ENCODE assay signal across 21 cellular contexts in the genomic region with DNA sequence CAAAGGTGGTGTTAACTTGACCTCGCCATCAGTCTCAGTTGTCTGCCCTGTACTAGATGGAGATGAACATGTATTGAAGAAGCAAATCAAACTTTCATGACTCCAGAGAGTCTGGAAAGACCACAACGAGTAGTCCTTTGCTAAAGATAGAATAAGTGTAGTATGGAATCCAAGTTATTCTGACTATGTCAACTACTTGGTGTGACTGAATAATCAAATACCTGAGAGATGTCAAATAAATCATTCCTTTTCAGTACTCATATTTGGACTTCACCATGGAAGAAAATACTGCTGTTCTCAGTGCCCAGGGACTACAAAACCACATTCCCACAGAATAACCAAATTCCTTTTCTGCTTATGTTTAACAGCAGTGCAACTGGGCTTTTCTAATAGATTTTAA.
DNase-seq lines count a peak whose midpoint lies in the region; TF ChIP-seq lines count a peak whose summit lies in the region.
"Had no signal": no experiment of that assay in that cellular context is flagged by ENCODE, and none has a peak within 500 bp of the region (broad histone marks: within the 10 kb centered on the region; RNA-seq: fewer than 3 reads in every experiment).

No MANE protein-coding gene starts in this region.

- intact Hi-C loops in spleen (cut with DNase I; ENCODE audit: low total_unique reads) (no loop called here), esophagus muscularis mucosa (cut with DNase I) (no loop called here), breast epithelium (cut with DNase I; ENCODE audit: low total_unique reads) (no loop called here)

- H2BK15ac ChIP-seq in mesenchymal stem cell (ENCODE audit: low read depth, poor library complexity, severe bottlenecking), result no peak overlapping the region

- H3K27me3 ChIP-seq in ACC112 (ENCODE audit: insufficient read depth, low read length) (no peaks in the 10 kb centered on the region), mesenchymal stem cell (ENCODE audit: control insufficient read depth in 1 of 2, insufficient read depth in 1 of 2, low read length in 2 of 2) (no peaks in the 10 kb centered on the region), spleen (replicated peaks in 1 of 7) (no peaks in the 10 kb centered on the region), esophagus muscularis mucosa (no peaks in the 10 kb centered on the region), suprapubic skin (no peaks in the 10 kb centered on the region), breast epithelium (no peaks in the 10 kb centered on the region)
- H3K27me3 ChIP-seq: adrenal gland, colonic mucosa, gastroesophageal sphincter, transverse colon had no signal

- H3K36me3 ChIP-seq in ACC112 (ENCODE audit: insufficient read depth, low read length), result no peaks in the 10 kb centered on the region
- peaks cover 0 to 4% of the 10 kb centered on the region in 2 experiments for H3K36me3 ChIP-seq in mesenchymal stem cell (ENCODE audit: control insufficient read depth in 1 of 2, insufficient read depth in 2 of 2, low read depth in 1 of 2, low read length in 2 of 2)
- H3K36me3 ChIP-seq in spleen, result no peaks in the 10 kb centered on the region
- no peaks in the 10 kb centered on the region for H3K36me3 ChIP-seq in esophagus muscularis mucosa
- H3K36me3 ChIP-seq in suprapubic skin, result no peaks in the 10 kb centered on the region
- no peaks in the 10 kb centered on the region for H3K36me3 ChIP-seq in breast epithelium
- H3K36me3 ChIP-seq: adrenal gland, colonic mucosa, gastroesophageal sphincter, transverse colon had no signal

- H3K4me3 ChIP-seq in ACC112 (ENCODE audit: low read depth, low read length), result no peak overlapping the region
- no peak overlapping the region for H3K4me3 ChIP-seq in mesenchymal stem cell (ENCODE audit: insufficient read depth in 1 of 2, low read depth in 1 of 2, low read length in 2 of 2)
- no peak overlapping the region for H3K4me3 ChIP-seq in spleen
- H3K4me3 ChIP-seq in esophagus muscularis mucosa, result no peak overlapping the region
- no peak overlapping the region for H3K4me3 ChIP-seq in suprapubic skin
- no peak overlapping the region for H3K4me3 ChIP-seq in breast epithelium
- H3K4me3 ChIP-seq: adrenal gland, colonic mucosa, gastroesophageal sphincter, psoas muscle, transverse colon had no signal

- H3K4me2 ChIP-seq in mesenchymal stem cell (ENCODE audit: low read length, poor library complexity, severe bottlenecking), result no peak overlapping the region

- no peak overlapping the region for H2BK12ac ChIP-seq in mesenchymal stem cell (ENCODE audit: low read length in 2 of 2)

- TF ChIP-seq CTCF in spleen (IDR thresholded peaks at IDR 0.05 in 8 of 11, conservative IDR thresholded peaks at IDR 0.05 in 3 of 11) (no peak), esophagus muscularis mucosa (IDR thresholded peaks at IDR 0.05) (no peak), suprapubic skin (IDR thresholded peaks at IDR 0.05) (no peak), breast epithelium (IDR thresholded peaks at IDR 0.05) (no peak)

- H3K4ac ChIP-seq in mesenchymal stem cell (ENCODE audit: low read depth in 1 of 2, low read length in 2 of 2), result no peak overlapping the region

- no peak overlapping the region for H2BK120ac ChIP-seq in mesenchymal stem cell (ENCODE audit: low read depth, low read length)

- peaks cover 4% of the 10 kb centered on the region for H3K79me1 ChIP-seq in mesenchymal stem cell (replicated peaks; ENCODE audit: low read length, poor library complexity, severe bottlenecking)

- peaks cover 30% of the 10 kb centered on the region for H3K4me1 ChIP-seq in ACC112 (ENCODE audit: control insufficient read depth, insufficient read depth, low read length, unreplicated experiment)
- no peaks in the 10 kb centered on the region for H3K4me1 ChIP-seq in mesenchymal stem cell (ENCODE audit: control insufficient read depth, insufficient read depth, low read depth, low read length)
- peaks cover 0 to 19% (median 0%) of the 10 kb centered on the region in 6 donors for H3K4me1 ChIP-seq in spleen
- peaks cover 0 to 37% (median 31%) of the 10 kb centered on the region in 4 donors for H3K4me1 ChIP-seq in esophagus muscularis mucosa
- no peaks in the 10 kb centered on the region for H3K4me1 ChIP-seq in suprapubic skin
- no peaks in the 10 kb centered on the region for H3K4me1 ChIP-seq in breast epithelium
- H3K4me1 ChIP-seq: colonic mucosa, psoas muscle had no signal

- no peak for TF ChIP-seq POLR2A in spleen (IDR thresholded peaks at IDR 0.05)
- TF ChIP-seq POLR2A in esophagus muscularis mucosa (IDR thresholded peaks at IDR 0.05; ENCODE audit: low read depth), result no peak
- TF ChIP-seq POLR2A in suprapubic skin (IDR thresholded peaks at IDR 0.05), result no peak
- TF ChIP-seq POLR2A in breast epithelium (IDR thresholded peaks at IDR 0.05), result no peak

- DNase-seq in HS-27A (ENCODE audit: low read depth) (peak; percentile 40), astrocyte of the hippocampus (ENCODE audit: low read depth, low spot score) (peak; percentile 75), mesenchymal stem cell (peak; percentile 23), spleen (no peak), esophagus muscularis mucosa (ENCODE audit: extremely low spot score) (no peak), suprapubic skin (ENCODE audit: low spot score in 2 of 2) (no peak), breast epithelium (ENCODE audit: low spot score in 2 of 2) (no peak)
- DNase-seq: activated CD4-positive, alpha-beta T cell treated with anti-CD3 and anti-CD28 coated beads for 1 hour; adrenal gland; colonic mucosa; COR-L47; KG1; mammary epithelial cell; natural killer cell; NCI-H1105; psoas muscle; T1000; transverse colon had no signal

- no peak overlapping the region for H4K8ac ChIP-seq in mesenchymal stem cell (ENCODE audit: low read length)

- no peak overlapping the region for H3K18ac ChIP-seq in mesenchymal stem cell (ENCODE audit: low read depth in 1 of 2, low read length in 2 of 2)

- no peak overlapping the region for H4K91ac ChIP-seq in mesenchymal stem cell (ENCODE audit: low read length)

- no peak overlapping the region for H2BK5ac ChIP-seq in mesenchymal stem cell (ENCODE audit: low read depth, low read length, poor library complexity, severe bottlenecking)

- no peak overlapping the region for H3K14ac ChIP-seq in mesenchymal stem cell (ENCODE audit: low read length in 2 of 2)

- H3K9me3 ChIP-seq in mesenchymal stem cell (ENCODE audit: control insufficient read depth, low read length), result no peaks in the 10 kb centered on the region
- no peaks in the 10 kb centered on the region for H3K9me3 ChIP-seq in spleen
- H3K9me3 ChIP-seq in esophagus muscularis mucosa, result no peaks in the 10 kb centered on the region
- H3K9me3 ChIP-seq in suprapubic skin, result no peaks in the 10 kb centered on the region
- no peaks in the 10 kb centered on the region for H3K9me3 ChIP-seq in breast epithelium
- H3K9me3 ChIP-seq: adrenal gland, colonic mucosa, gastroesophageal sphincter, psoas muscle, transverse colon had no signal

- WGBS in mesenchymal stem cell, result 72% methylated on average over 1 of the region's 2 CpGs
- WGBS in spleen, 5 donors, result 85 to 94% (median 91%) methylated on average over 2 of the region's 2 CpGs
- 67% methylated on average over 2 of the region's 2 CpGs for WGBS in esophagus muscularis mucosa
- 87% methylated on average over 2 of the region's 2 CpGs for WGBS in suprapubic skin

- no peak overlapping the region for H3K9ac ChIP-seq in mesenchymal stem cell (ENCODE audit: low read length)

- TF ChIP-seq EP300 in esophagus muscularis mucosa (IDR thresholded peaks at IDR 0.05) (no peak), suprapubic skin (IDR thresholded peaks at IDR 0.05) (no peak)

- H2AFZ ChIP-seq in ACC112 (ENCODE audit: low read length, unreplicated experiment) (no peak overlapping the region), mesenchymal stem cell (ENCODE audit: low read depth, low read length) (no peak overlapping the region)

- no peak overlapping the region for H3K23ac ChIP-seq in mesenchymal stem cell (ENCODE audit: low read length in 2 of 2)

- H3K27ac ChIP-seq in ACC112 (ENCODE audit: low read depth, low read length), result peak overlapping the region; percentile 40
- peak overlapping the region; percentile 65 for H3K27ac ChIP-seq in mesenchymal stem cell (ENCODE audit: low read length, poor library complexity, severe bottlenecking)
- no peak overlapping the region for H3K27ac ChIP-seq in spleen
- H3K27ac ChIP-seq in esophagus muscularis mucosa (replicated peaks in 1 of 4), result peak overlapping the region in 1 of 4 donors; percentile 24
- no peak overlapping the region for H3K27ac ChIP-seq in suprapubic skin
- no peak overlapping the region for H3K27ac ChIP-seq in breast epithelium
- H3K27ac ChIP-seq: adrenal gland, colonic mucosa, HL-60, psoas muscle, transverse colon had no signal

- no peak overlapping the region for H2AK5ac ChIP-seq in mesenchymal stem cell (ENCODE audit: low read length, severe bottlenecking)

- H3K79me2 ChIP-seq in ACC112 (ENCODE audit: control insufficient read depth, insufficient read depth, low read length, unreplicated experiment), result no peaks in the 10 kb centered on the region

Comparison
In these comparisons a context has a peak if more than half of its experiments do, and no peak if none do; other contexts are left out.
1. H3K27ac ChIP-seq: peak in ACC112 (single experiment) and mesenchymal stem cell (single experiment); none in spleen (0 of 8), suprapubic skin (single experiment) and breast epithelium (0 of 2).
2. DNase-seq: peak in HS-27A (single experiment), astrocyte of the hippocampus (single experiment) and mesenchymal stem cell (single experiment); none in spleen (single experiment), esophagus muscularis mucosa (single experiment), suprapubic skin (0 of 2) and breast epithelium (0 of 2).